Comparison of ENCODE assay signal across 1 cellular context in the genomic region with DNA sequence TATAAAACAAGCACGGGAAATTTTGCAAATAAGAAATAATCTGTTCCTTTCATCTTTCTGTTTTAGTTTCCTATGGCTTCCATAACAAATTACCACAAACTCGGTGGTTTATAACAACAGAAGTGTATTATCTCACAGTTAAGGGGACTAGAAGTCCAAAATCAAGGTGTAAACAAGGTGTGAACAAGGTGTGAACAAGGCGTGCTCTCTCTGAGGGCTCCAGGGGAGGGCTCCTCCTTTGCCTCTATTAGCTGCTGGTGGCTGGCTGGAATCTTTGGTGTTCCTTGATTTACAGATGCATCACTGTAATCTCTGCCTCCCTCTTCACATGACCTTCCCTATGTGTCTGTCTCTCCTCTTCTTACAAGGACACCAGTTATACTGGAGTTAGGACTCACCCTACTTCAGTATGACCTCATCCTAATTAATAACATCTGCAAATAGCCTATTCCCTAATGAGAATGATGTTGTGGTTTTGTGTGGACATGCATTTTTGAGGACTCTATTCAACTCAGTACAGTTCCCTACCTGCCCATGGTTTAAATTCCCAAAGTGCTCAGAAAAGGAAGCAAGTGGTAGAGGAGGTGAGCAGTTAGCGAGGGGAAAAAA.
TF ChIP-seq lines count a peak whose summit lies in the region.

No MANE protein-coding gene starts in this region.

TF ChIP-seq in HEK293, 187 proteins besides CTCF, POLR2A, EP300 and RAD21 (continued from another document):
- TF ChIP-seq, protein P1, sequence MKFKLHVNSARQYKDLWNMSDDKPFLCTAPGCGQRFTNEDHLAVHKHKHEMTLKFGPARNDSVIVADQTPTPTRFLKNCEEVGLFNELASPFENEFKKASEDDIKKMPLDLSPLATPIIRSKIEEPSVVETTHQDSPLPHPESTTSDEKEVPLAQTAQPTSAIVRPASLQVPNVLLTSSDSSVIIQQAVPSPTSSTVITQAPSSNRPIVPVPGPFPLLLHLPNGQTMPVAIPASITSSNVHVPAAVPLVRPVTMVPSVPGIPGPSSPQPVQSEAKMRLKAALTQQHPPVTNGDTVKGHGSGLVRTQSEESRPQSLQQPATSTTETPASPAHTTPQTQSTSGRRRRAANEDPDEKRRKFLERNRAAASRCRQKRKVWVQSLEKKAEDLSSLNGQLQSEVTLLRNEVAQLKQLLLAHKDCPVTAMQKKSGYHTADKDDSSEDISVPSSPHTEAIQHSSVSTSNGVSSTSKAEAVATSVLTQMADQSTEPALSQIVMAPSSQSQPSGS (tag by site-specific recombination; IDR thresholded peaks at IDR 0.05; ENCODE audit: low read depth) = peak; percentile 41; the same call in 1 of the 2 replicates
- TF ChIP-seq, protein P2, sequence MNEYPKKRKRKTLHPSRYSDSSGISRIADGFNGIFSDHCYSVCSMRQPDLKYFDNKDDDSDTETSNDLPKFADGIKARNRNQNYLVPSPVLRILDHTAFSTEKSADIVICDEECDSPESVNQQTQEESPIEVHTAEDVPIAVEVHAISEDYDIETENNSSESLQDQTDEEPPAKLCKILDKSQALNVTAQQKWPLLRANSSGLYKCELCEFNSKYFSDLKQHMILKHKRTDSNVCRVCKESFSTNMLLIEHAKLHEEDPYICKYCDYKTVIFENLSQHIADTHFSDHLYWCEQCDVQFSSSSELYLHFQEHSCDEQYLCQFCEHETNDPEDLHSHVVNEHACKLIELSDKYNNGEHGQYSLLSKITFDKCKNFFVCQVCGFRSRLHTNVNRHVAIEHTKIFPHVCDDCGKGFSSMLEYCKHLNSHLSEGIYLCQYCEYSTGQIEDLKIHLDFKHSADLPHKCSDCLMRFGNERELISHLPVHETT (tag by site-specific recombination; IDR thresholded peaks at IDR 0.05) = no peak
